In genomic region chr12:101959607-101960006, GRCh38 we compare ENCODE assay signal across 8 cellular contexts.
"Had no signal": no experiment of that assay in that cellular context is flagged by ENCODE, and none has a peak within 500 bp of the region (broad histone marks: within the 10 kb centered on the region; RNA-seq: fewer than 3 reads in every experiment).

No MANE protein-coding gene starts in this region.

- ATAC-seq: K562 had no signal

- DNase-seq: IMR-90, KBM-7, KG1 had no signal

- H3K9ac ChIP-seq: KMS-11 had no signal

- H3K4me3 ChIP-seq: K562 had no signal

- H3K4me2 ChIP-seq: KMS-11 had no signal

- FAIRE-seq: HTR-8/SVneo, K562 had no signal

- H3K4me1 Mint-ChIP-seq: IgD-negative memory B cell had no signal

- H3K27ac ChIP-seq: HL-60, KMS-11 had no signal

- H3K4me3 Mint-ChIP-seq: IgD-negative memory B cell had no signal

- H3K27me3 Mint-ChIP-seq: IgD-negative memory B cell had no signal
